26 cellular contexts compared by ENCODE assay signal in genomic region chr6:54541521-54541920, GRCh38.
"Had no signal": no experiment of that assay in that cellular context is flagged by ENCODE, and none has a peak within 500 bp of the region (broad histone marks: within the 10 kb centered on the region; RNA-seq: fewer than 3 reads in every experiment).

No MANE protein-coding gene starts in this region.

- ATAC-seq: effector memory CD8-positive, alpha-beta T cell; heart right ventricle; left cardiac atrium; left lung; mucosa of descending colon; natural killer cell treated with Interleukin-12 subunit alpha and Interleukin-12 subunit beta and Interleukin-15 and Interleukin-18, amount 100 ng/mL, for 72 hours; sciatic nerve; stimulated activated naive B cell treated with anti-CD40 and anti-IgM and Interleukin-4, amounts not matched to agents 10 μg/mL and 1 μg/mL and 100 μg/mL, for 72 hours had no signal

- H3K27ac ChIP-seq: heart right ventricle, left lung, neutrophil, parathyroid adenoma, right atrium auricular region, spleen, suprapubic skin, vagina had no signal

- H3K27ac Mint-ChIP-seq: effector memory CD8-positive, alpha-beta T cell; mesothelial cell of epicardium; naive B cell; natural killer cell treated with Interleukin-12 subunit alpha and Interleukin-12 subunit beta and Interleukin-15 and Interleukin-18, amount 100 ng/mL, for 72 hours; progenitor cell of endocrine pancreas; stimulated activated naive B cell treated with anti-CD40 and anti-IgM and Interleukin-4, amounts not matched to agents 10 μg/mL and 1 μg/mL and 100 μg/mL, for 72 hours; stimulated activated naive CD8-positive, alpha-beta T cell treated with anti-CD3 and anti-CD28 coated beads, Interleukin-15, Interleukin-2, amounts not matched to agents 100 ng/mL and 50 ng/mL, for 24 hours had no signal

- H3K4me1 ChIP-seq: heart right ventricle, left lung, parathyroid adenoma, right atrium auricular region, spleen, suprapubic skin, vagina had no signal

- H3K27me3 Mint-ChIP-seq: effector memory CD8-positive, alpha-beta T cell; naive B cell; natural killer cell treated with Interleukin-12 subunit alpha and Interleukin-12 subunit beta and Interleukin-15 and Interleukin-18, amount 100 ng/mL, for 72 hours; progenitor cell of endocrine pancreas; stimulated activated naive B cell treated with anti-CD40 and anti-IgM and Interleukin-4, amounts not matched to agents 10 μg/mL and 1 μg/mL and 100 μg/mL, for 72 hours; stimulated activated naive CD8-positive, alpha-beta T cell treated with anti-CD3 and anti-CD28 coated beads, Interleukin-15, Interleukin-2, amounts not matched to agents 100 ng/mL and 50 ng/mL, for 24 hours had no signal

- H3K4me3 Mint-ChIP-seq: effector memory CD8-positive, alpha-beta T cell; mesothelial cell of epicardium; naive B cell; natural killer cell treated with Interleukin-12 subunit alpha and Interleukin-12 subunit beta and Interleukin-15 and Interleukin-18, amount 100 ng/mL, for 72 hours; neural crest cell; stimulated activated naive B cell treated with anti-CD40 and anti-IgM and Interleukin-4, amounts not matched to agents 10 μg/mL and 1 μg/mL and 100 μg/mL, for 72 hours; stimulated activated naive CD8-positive, alpha-beta T cell treated with anti-CD3 and anti-CD28 coated beads, Interleukin-15, Interleukin-2, amounts not matched to agents 100 ng/mL and 50 ng/mL, for 24 hours had no signal

- H3K9me3 Mint-ChIP-seq: neural crest cell; stimulated activated naive CD8-positive, alpha-beta T cell treated with anti-CD3 and anti-CD28 coated beads, Interleukin-15, Interleukin-2, amounts not matched to agents 100 ng/mL and 50 ng/mL, for 24 hours had no signal

- H3K27me3 ChIP-seq: heart right ventricle, left lung, neutrophil, right atrium auricular region, spleen, suprapubic skin, vagina had no signal

- H3K79me2 ChIP-seq: parathyroid adenoma had no signal

- H3K9ac ChIP-seq: parathyroid adenoma had no signal

- H3K36me3 ChIP-seq: heart right ventricle, left lung, neutrophil, right atrium auricular region, spleen, suprapubic skin, vagina had no signal

- H3K36me3 Mint-ChIP-seq: mesothelial cell of epicardium; naive B cell; natural killer cell treated with Interleukin-12 subunit alpha and Interleukin-12 subunit beta and Interleukin-15 and Interleukin-18, amount 100 ng/mL, for 72 hours; stimulated activated naive B cell treated with anti-CD40 and anti-IgM and Interleukin-4, amounts not matched to agents 10 μg/mL and 1 μg/mL and 100 μg/mL, for 72 hours had no signal

- H3K9me3 ChIP-seq: mucosa of descending colon, neutrophil, right atrium auricular region, suprapubic skin, vagina had no signal

- H3K4me3 ChIP-seq: heart right ventricle, left lung, mucosa of descending colon, right atrium auricular region, spleen, suprapubic skin, vagina had no signal

- DNase-seq: cortex of kidney; effector memory CD8-positive, alpha-beta T cell; foreskin melanocyte; glutamatergic neuron; heart right ventricle; hippocampal formation; left cardiac atrium; left lung; mesenchymal stem cell; mucosa of descending colon; naive B cell; spleen; stimulated activated CD4-positive, alpha-beta T cell treated with anti-CD3 and anti-CD28 coated beads, Interleukin-2, amount 100 ng/mL, for 48 hours; stimulated activated naive B cell treated with anti-CD40 and anti-IgM and Interleukin-4, amounts not matched to agents 10 μg/mL and 1 μg/mL and 100 μg/mL, for 72 hours; trophoblast cell had no signal

- H2AFZ ChIP-seq: parathyroid adenoma had no signal

- H3K4me1 Mint-ChIP-seq: mesothelial cell of epicardium; naive B cell; neural crest cell; stimulated activated naive B cell treated with anti-CD40 and anti-IgM and Interleukin-4, amounts not matched to agents 10 μg/mL and 1 μg/mL and 100 μg/mL, for 72 hours had no signal
